18 cellular contexts compared by ENCODE assay signal in genomic region chr16:23428351-23428750, GRCh38. TPM values are rescaled to one million over a fixed set of nuclear protein-coding genes. Genes with fewer than 3 reads are reported as not detected.
DNase-seq lines count a peak whose midpoint lies in the region; ATAC-seq, FAIRE-seq and TF ChIP-seq lines count a peak whose summit lies in the region.
"Had no signal": no experiment of that assay in that cellular context is flagged by ENCODE, and none has a peak within 500 bp of the region (broad histone marks: within the 10 kb centered on the region; RNA-seq: fewer than 3 reads in every experiment).

No MANE protein-coding gene starts in this region.

- POLR2A ChIA-PET in PC-3 (lab: Charles Lee; ENCODE audit: unreplicated experiment) = no interaction called here

- TF ChIP-seq CTCF in PC-3 (conservative IDR thresholded peaks at IDR 0.05; ENCODE audit: low read depth, low read length) = no peak
- TF ChIP-seq CTCF in bronchial epithelial cell (IDR thresholded peaks at IDR 0.05; ENCODE audit: insufficient read depth, low read length, severe bottlenecking) = no peak

- no peak overlapping the region for H3K9ac ChIP-seq in PC-3 (ENCODE audit: low read length)
- H3K9ac ChIP-seq: BLaER1 treated with 17β-estradiol and CSF1 and Interleukin-3, amounts not matched to agents 10 nM and 100 nM had no signal

- H3K9me2 ChIP-seq in PC-3 (replicated peaks; ENCODE audit: low read length) = no peaks in the 10 kb centered on the region

- H3K36me3 ChIP-seq in PC-3 (ENCODE audit: low read depth, low read length) = peaks cover 4% of the 10 kb centered on the region; the same call in 1 of the 2 replicates
- peaks cover 5% of the 10 kb centered on the region for H3K36me3 ChIP-seq in bronchial epithelial cell (ENCODE audit: control insufficient read depth, insufficient read depth, low read length)

- H3K4me3 ChIP-seq in PC-3 (ENCODE audit: low read length) = no peak overlapping the region
- H3K4me3 ChIP-seq in bronchial epithelial cell (ENCODE audit: low read depth, low read length) = no peak overlapping the region
- H3K4me3 ChIP-seq: BLaER1 treated with 17β-estradiol and CSF1 and Interleukin-3, amounts not matched to agents 10 nM and 100 nM; GM23338 had no signal

- BruUV-seq in PC-3 (replicated peaks; lab: Mats Ljungman, UMichigan) = no TSS peak

- H3F3A ChIP-seq in PC-3 (ENCODE audit: low read length, unreplicated experiment) = no peaks in the 10 kb centered on the region

- no peak for FAIRE-seq in bronchial epithelial cell (lab: Jason Lieb, UNC)
- FAIRE-seq: A204.1, H54 had no signal

- no peaks in the 10 kb centered on the region for H3K79me2 ChIP-seq in PC-3 (ENCODE audit: low read length)

- H3K9me3 ChIP-seq in PC-3 (ENCODE audit: low read length) = no peaks in the 10 kb centered on the region
- H3K9me3 ChIP-seq: BLaER1 treated with 17β-estradiol and CSF1 and Interleukin-3, amounts not matched to agents 10 nM and 100 nM had no signal

- no peak for ATAC-seq in PC-3
- no peak for ATAC-seq in HG02678 (IDR thresholded peaks at IDR 0.05; ENCODE audit: unreplicated experiment)
- no peak for ATAC-seq in HG02759 (IDR thresholded peaks at IDR 0.05; ENCODE audit: unreplicated experiment)
- ATAC-seq: CD8-positive, alpha-beta T cell; GM23338 had no signal

- H2AFZ ChIP-seq in PC-3 (ENCODE audit: low read length) = no peak overlapping the region
- H2AFZ ChIP-seq: GM23338 had no signal

- H4K20me1 ChIP-seq in PC-3 (ENCODE audit: low read length) = no peaks in the 10 kb centered on the region

- CTCF ChIA-PET in PC-3 (lab: Charles Lee) = no interaction called here

- H3K27me3 ChIP-seq in PC-3 (ENCODE audit: low read length) (no peaks in the 10 kb centered on the region), bronchial epithelial cell (ENCODE audit: control insufficient read depth, insufficient read depth, low read length) (no peaks in the 10 kb centered on the region)
- H3K27me3 ChIP-seq: BLaER1 treated with 17β-estradiol and CSF1 and Interleukin-3, amounts not matched to agents 10 nM and 100 nM had no signal

- H3K4me2 ChIP-seq in PC-3 (ENCODE audit: low read length) = no peak overlapping the region
- H3K4me2 ChIP-seq: BLaER1 treated with 17β-estradiol and CSF1 and Interleukin-3, amounts not matched to agents 10 nM and 100 nM; GM23338 had no signal

- peaks cover 16% of the 10 kb centered on the region for H3K4me1 ChIP-seq in PC-3 (ENCODE audit: insufficient read depth, low read length)
- H3K4me1 ChIP-seq: BLaER1 treated with 17β-estradiol and CSF1 and Interleukin-3, amounts not matched to agents 10 nM and 100 nM had no signal

- intact Hi-C loops in PC-3 (cut with micrococcal nuclease) = no loop called here

- H3K27ac ChIP-seq in PC-3 (ENCODE audit: low read length) = no peak overlapping the region
- H3K27ac ChIP-seq: BLaER1 treated with 17β-estradiol and CSF1 and Interleukin-3, amounts not matched to agents 10 nM and 100 nM had no signal

- DNase-seq in Ammon's horn (ENCODE audit: low spot score) (peak; percentile 54), PC-3 (peak; percentile 10), bronchial epithelial cell (ENCODE audit: low read depth) (peak; percentile 68), inferior parietal cortex (ENCODE audit: extremely low spot score) (peak; percentile 16), AG08396 (ENCODE audit: low spot score) (no peak)
- DNase-seq in stimulated activated CD4-positive, alpha-beta T cell treated with anti-CD3 and anti-CD28 coated beads, Interleukin-4, amount 100 ng/mL, for 4 hours = no peak
- DNase-seq: Calu3; CD8-positive, alpha-beta T cell; DMS79 treated with DMSO at 0.1 percent for 48 hours; GF-D8; HCEC 1CT; HFFc6 had no signal

RNA-seq across cellular contexts. Expression of gene COG7, which starts 24.6 kb away (rescaled TPM):
- 8.6 and 13.5 TPM in 2 replicates for total RNA-seq in PC-3 (2014; rRNA removed)
- 7.1 and 9.7 TPM in 2 replicates for total RNA-seq in bronchial epithelial cell

Comparison
In these comparisons a context has a peak if more than half of its experiments do, and no peak if none do; other contexts are left out.
1. DNase-seq: peak in Ammon's horn (single experiment), PC-3 (single experiment), bronchial epithelial cell (single experiment) and inferior parietal cortex (single experiment); none in AG08396 (single experiment) and stimulated activated CD4-positive, alpha-beta T cell treated with anti-CD3 and anti-CD28 coated beads, Interleukin-4, amount 100 ng/mL, for 4 hours (0 of 2).